ENCODE assay signal across 2 cellular contexts in genomic region chr1:64773306-64773705, GRCh38. TPM values are rescaled to one million over a fixed set of nuclear protein-coding genes. Genes with fewer than 3 reads are reported as not detected.
DNase-seq lines count a peak whose midpoint lies in the region; ATAC-seq, FAIRE-seq and TF ChIP-seq lines count a peak whose summit lies in the region.
"Not testable (repeated sequence)": the region's sequence is repeated elsewhere in the genome, so short reads cannot be mapped to it uniquely, and the experiment has no call there.

No MANE protein-coding gene starts in this region.

- intact Hi-C loops in K562 (cut with micrococcal nuclease), result not testable (repeated sequence)

- H3K4me3 ChIP-seq in HEK293 (ENCODE audit: low read depth, low read length); K562: not testable (repeated sequence)

- CTCF ChIA-PET in HEK293 (lab: Yijun Ruan, JAX); K562 (lab: Yijun Ruan, JAX; ENCODE audit: low intra/inter-chr PET ratio): not testable (repeated sequence)

- not testable (repeated sequence) for H3K9me1 ChIP-seq in K562 (ENCODE audit: control insufficient read depth, insufficient read depth, low read length)

- not testable (repeated sequence) for FAIRE-seq in K562 (lab: Jason Lieb, UNC)

- BruUV-seq in K562 (replicated peaks; lab: Mats Ljungman, UMichigan), result not testable (repeated sequence)

- TF ChIP-seq RAD21 in K562 (CRISPR knock-in tag; conservative IDR thresholded peaks at IDR 0.05 in 1 of 2, IDR thresholded peaks at IDR 0.05 in 1 of 2), result not testable (repeated sequence)

- H3K9me3 ChIP-seq in HEK293 (ENCODE audit: control insufficient read depth, insufficient read depth, low read depth, low read length); K562 (replicated peaks; ENCODE audit: control insufficient read depth, insufficient read depth, low read depth, low read length): not testable (repeated sequence)

- H2AFZ ChIP-seq in K562 (ENCODE audit: low read depth, low read length), result not testable (repeated sequence)

- not testable (repeated sequence) for H3K27ac ChIP-seq in HEK293 (ENCODE audit: extremely low read depth, low read depth, low read length); K562 (ENCODE audit: extremely low read depth, low read depth, low read length)

- not testable (repeated sequence) for H3K4me1 ChIP-seq in HEK293 (ENCODE audit: control insufficient read depth, insufficient read depth, low read length); K562 (replicated peaks in 1 of 2; ENCODE audit: control insufficient read depth in 2 of 2, insufficient read depth in 2 of 2, low read length in 2 of 2)

- in situ Hi-C loops in K562 (cut with MboI), result not testable (repeated sequence)

- H3K36me3 ChIP-seq in HEK293 (ENCODE audit: control insufficient read depth in 2 of 2, insufficient read depth in 1 of 2, low read length in 2 of 2), result peaks cover 0 to 30% of the 10 kb centered on the region in 2 experiments; a peak in 2 of 3 replicates
- not testable (repeated sequence) for H3K36me3 ChIP-seq in K562 (ENCODE audit: control insufficient read depth, insufficient read depth, low read length)

- WGBS in K562 (ENCODE audit: insufficient coverage, low coverage, missing lambda C conversion rate), result 41% methylated on average over 3 of the region's 3 CpGs

- not testable (repeated sequence) for H4K20me1 ChIP-seq in K562 (replicated peaks; ENCODE audit: control insufficient read depth, insufficient read depth, low read length)

- not testable (repeated sequence) for TF ChIP-seq POLR2A in K562 (conservative IDR thresholded peaks at IDR 0.05)

- H3K9ac ChIP-seq in K562 (ENCODE audit: insufficient read depth in 1 of 2, low read depth in 2 of 2, low read length in 2 of 2), result not testable (repeated sequence)

- H3K79me2 ChIP-seq in K562 (ENCODE audit: control insufficient read depth, insufficient read depth, low read length), result not testable (repeated sequence)

- not testable (repeated sequence) for DNase-seq in K562 (ENCODE audit: extremely low read depth in 1 of 4, low spot score in 3 of 4)

- not testable (repeated sequence) for H3K27me3 ChIP-seq in K562 (ENCODE audit: control insufficient read depth in 2 of 2, insufficient read depth in 2 of 2, low read length in 2 of 2)

- not testable (repeated sequence) for H3K4me2 ChIP-seq in K562 (ENCODE audit: insufficient read depth, low read length)

- TF ChIP-seq CTCF in HEK293 (tag by site-specific recombination; IDR thresholded peaks at IDR 0.05); K562 (IDR thresholded peaks at IDR 0.05 in 2 of 3, conservative IDR thresholded peaks at IDR 0.05 in 1 of 3; ENCODE audit: insufficient read depth in 2 of 3, low read depth in 1 of 3, low read length in 3 of 3): not testable (repeated sequence)

- ATAC-seq in K562, result not testable (repeated sequence)

- not testable (repeated sequence) for TF ChIP-seq EP300 in K562 (IDR thresholded peaks at IDR 0.05; ENCODE audit: low read length)

- POLR2A ChIA-PET in HEK293 (lab: Yijun Ruan, JAX), result not testable (repeated sequence)
- POLR2A ChIA-PET in K562 (lab: Yijun Ruan, JAX), result interaction anchor here (1.1 kb wide), 1 partner anchor 21 kb away, joined by 4 read pairs; no protein-coding TSS in a partner anchor

TF ChIP-seq in HEK293, 187 proteins besides CTCF, POLR2A, EP300 and RAD21:
- peak; percentile 68; the same call in 1 of the 2 replicates for TF ChIP-seq ZNF580 (tag by site-specific recombination; IDR thresholded peaks at IDR 0.05)
- peak; percentile 90 for TF ChIP-seq ZNF146 (tag by site-specific recombination; IDR thresholded peaks at IDR 0.05)

TF ChIP-seq in K562, 482 proteins besides CTCF, POLR2A, EP300 and RAD21:
- TF ChIP-seq ZNF146 (CRISPR knock-in tag; IDR thresholded peaks at IDR 0.05; ENCODE audit: unreplicated experiment), result peak; percentile 59
- 0 out of 2 replicates have a peak, but pooled peaks have one; percentile 25 for TF ChIP-seq BCOR (IDR thresholded peaks at IDR 0.05)

RNA-seq across cellular contexts. Expression of gene RAVER2, which starts 28.4 kb away (rescaled TPM):
- total RNA-seq in K562 (2011; cell fraction: chromatin; rRNA removed; ENCODE audit: low replicate concordance), result 2.0 and 5.7 TPM in 2 replicates
- 0.83 and 1.6 TPM in 2 replicates for total RNA-seq in K562 (2011; cell fraction: nucleolus; rRNA removed)
- total RNA-seq in K562 (2011; cell fraction: nucleoplasm; rRNA removed), result 3.0 and 5.2 TPM in 2 replicates
- 4.9 and 5.3 TPM in 2 replicates for total RNA-seq in K562 (2014; rRNA removed)
- 5.9 and 6.1 TPM in 2 replicates for total RNA-seq in K562 (2014; rRNA removed; fragmentation: Illumina TruSeq; extraction: Trizol)
- 4.0 and 4.5 TPM in 2 replicates for total RNA-seq in K562 (2015; rRNA removed; fragmentation: Illumina TruSeq; extraction: Trizol)
- total RNA-seq in K562 (2021), result 4.4 and 4.8 TPM in 2 replicates
- polyA plus RNA-seq in K562 (2011; rRNA removed), result 3.8 and 11.0 TPM in 2 replicates
- polyA plus RNA-seq in K562 (2011; cell fraction: cytosol; rRNA removed), result 0.79 and 5.8 TPM in 2 replicates
- polyA plus RNA-seq in K562 (2011; cell fraction: nucleus; rRNA removed), result 2.8 and 13.3 TPM in 2 replicates
- 2.8 and 4.4 TPM in 2 replicates for polyA plus RNA-seq in K562 (2012)
- 4.9 and 6.1 TPM in 2 replicates for polyA plus RNA-seq in K562 (2014; fragmentation: Illumina TruSeq; extraction: Trizol)
- 1 to 10 TPM; 1.8 to 2.1 TPM for polyA plus RNA-seq in K562 (2014; fragmentation: Nextera tagmentation; extraction: Ambion mirVana)
- polyA plus RNA-seq in K562 (2014; rRNA removed), result 4.3 and 4.8 TPM in 2 replicates
- 4.5 and 16.6 TPM in 2 replicates for polyA minus RNA-seq in K562 (2011; rRNA and poly(A)+ RNA removed)
- 1.6 and 4.5 TPM in 2 replicates for polyA minus RNA-seq in K562 (2011; cell fraction: cytosol; rRNA and poly(A)+ RNA removed)
- 2.0 and 10.1 TPM in 2 replicates for polyA minus RNA-seq in K562 (2011; cell fraction: nucleus; rRNA and poly(A)+ RNA removed)
